10 cellular contexts compared by ENCODE assay signal in the genomic region with DNA sequence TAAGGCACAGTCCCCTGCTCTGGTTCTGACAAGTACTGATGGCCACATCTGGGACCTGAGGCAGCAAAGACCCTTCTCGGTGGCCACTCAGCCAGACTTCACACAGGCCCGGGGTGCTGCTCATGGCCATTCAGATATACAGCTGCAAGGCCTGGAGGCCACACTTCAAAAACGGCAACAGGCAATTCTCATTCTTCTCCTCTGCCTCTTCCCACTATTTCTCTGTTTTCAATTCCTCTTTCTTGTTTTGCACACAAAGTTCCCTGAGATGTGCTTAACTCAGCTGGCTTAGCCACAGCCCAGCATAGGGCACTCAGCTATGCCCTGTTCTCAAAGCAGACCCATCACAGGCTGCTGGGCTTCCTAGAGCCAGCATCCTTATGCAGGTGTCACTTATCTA. TPM values are rescaled to one million over a fixed set of nuclear protein-coding genes. Genes with fewer than 3 reads are reported as not detected.
A peak's percentile ranks its signal among the peaks of the same experiment; 100 is the strongest.
DNase-seq lines count a peak whose midpoint lies in the region; ATAC-seq and TF ChIP-seq lines count a peak whose summit lies in the region.
"Had no signal": no experiment of that assay in that cellular context is flagged by ENCODE, and none has a peak within 500 bp of the region (broad histone marks: within the 10 kb centered on the region; RNA-seq: fewer than 3 reads in every experiment).

No MANE protein-coding gene starts in this region.

- peak; percentile 58 for ATAC-seq in GM21447 (IDR thresholded peaks at IDR 0.05; ENCODE audit: unreplicated experiment)
- peak; percentile 46 for ATAC-seq in HG03439 (IDR thresholded peaks at IDR 0.05; ENCODE audit: unreplicated experiment)
- peak; percentile 10 to 19 for ATAC-seq in left cardiac atrium
- no peak for ATAC-seq in PC-3
- ATAC-seq: activated CD4-positive, alpha-beta T cell treated with anti-CD3 and anti-CD28 coated beads for 36 hours had no signal

- H3K4me2 ChIP-seq in DOHH2 (ENCODE audit: low read length) (peak overlapping the region; percentile 80), PC-3 (ENCODE audit: low read length) (no peak overlapping the region)

- no TSS peak for BruUV-seq in PC-3 (replicated peaks; lab: Mats Ljungman, UMichigan)

- no peak overlapping the region for H3K9ac ChIP-seq in PC-3 (ENCODE audit: low read length)

- peak overlapping the region; percentile 99 for H3K27ac ChIP-seq in DOHH2 (ENCODE audit: low read depth, low read length)
- no peak overlapping the region for H3K27ac ChIP-seq in PC-3 (ENCODE audit: low read length)

- H3K9me2 ChIP-seq in DOHH2 (replicated peaks; ENCODE audit: control insufficient read depth, low read length), result no peaks in the 10 kb centered on the region
- no peaks in the 10 kb centered on the region for H3K9me2 ChIP-seq in PC-3 (replicated peaks; ENCODE audit: low read length)

- H3F3A ChIP-seq in DOHH2 (ENCODE audit: control insufficient read depth, insufficient read depth) (peaks cover 57% of the 10 kb centered on the region), PC-3 (ENCODE audit: low read length, unreplicated experiment) (no peaks in the 10 kb centered on the region)

- H3K36me3 ChIP-seq in DOHH2 (ENCODE audit: control insufficient read depth, low read length) (peaks cover 40% of the 10 kb centered on the region), PC-3 (ENCODE audit: low read depth, low read length) (no peaks in the 10 kb centered on the region)

- no peaks in the 10 kb centered on the region for H3K27me3 ChIP-seq in DOHH2 (ENCODE audit: control insufficient read depth, low read length)
- peaks cover 28% of the 10 kb centered on the region for H3K27me3 ChIP-seq in PC-3 (ENCODE audit: low read length)

- peaks cover 98% of the 10 kb centered on the region for H3K4me1 ChIP-seq in DOHH2 (ENCODE audit: control insufficient read depth, low read length)
- no peaks in the 10 kb centered on the region for H3K4me1 ChIP-seq in PC-3 (ENCODE audit: insufficient read depth, low read length)

- CTCF ChIA-PET in PC-3 (lab: Charles Lee), result no interaction called here

- no peak for TF ChIP-seq CTCF in DOHH2 (IDR thresholded peaks at IDR 0.05; ENCODE audit: low read depth, low read length, poor library complexity, severe bottlenecking)
- no peak for TF ChIP-seq CTCF in PC-3 (conservative IDR thresholded peaks at IDR 0.05; ENCODE audit: low read depth, low read length)

- no peak overlapping the region for H2AFZ ChIP-seq in PC-3 (ENCODE audit: low read length)

- H3K9me3 ChIP-seq in DOHH2 (ENCODE audit: control insufficient read depth, insufficient read depth, low read length) (no peaks in the 10 kb centered on the region), PC-3 (ENCODE audit: low read length) (no peaks in the 10 kb centered on the region)

- POLR2A ChIA-PET in PC-3 (lab: Charles Lee; ENCODE audit: unreplicated experiment), result no interaction called here

- intact Hi-C loops in left cardiac atrium (cut with DNase I), result no loop called here
- intact Hi-C loops in PC-3 (cut with micrococcal nuclease), result no loop called here

- H3K79me2 ChIP-seq in DOHH2 (ENCODE audit: control insufficient read depth, low read length), result peaks cover 38% of the 10 kb centered on the region
- H3K79me2 ChIP-seq in PC-3 (ENCODE audit: low read length), result no peaks in the 10 kb centered on the region

- no peak for DNase-seq in left cardiac atrium
- no peak for DNase-seq in dermis blood vessel endothelial cell
- no peak for DNase-seq in PC-3
- DNase-seq in iPS-NIHi7 (ENCODE audit: extremely low spot score), result no peak
- DNase-seq in central memory CD4-positive, alpha-beta T cell, result no peak
- DNase-seq: activated CD4-positive, alpha-beta T cell treated with anti-CD3 and anti-CD28 coated beads for 36 hours; NCI-H1048 had no signal

- peak overlapping the region; percentile 74 for H3K4me3 ChIP-seq in DOHH2 (ENCODE audit: low read length)
- H3K4me3 ChIP-seq in PC-3 (ENCODE audit: low read length), result no peak overlapping the region

- H4K20me1 ChIP-seq in DOHH2 (ENCODE audit: control insufficient read depth, insufficient read depth, low read depth, low read length) (no peaks in the 10 kb centered on the region), PC-3 (ENCODE audit: low read length) (no peaks in the 10 kb centered on the region)

RNA-seq across cellular contexts. Expression of gene PTPN18, which starts 29.9 kb away (rescaled TPM):
- total RNA-seq in left cardiac atrium, result 10 to 100 TPM; 24.2 to 28.0 TPM
- 36.9 and 56.6 TPM in 2 replicates for total RNA-seq in dermis blood vessel endothelial cell
- 27.1 and 33.5 TPM in 2 replicates for total RNA-seq in PC-3 (2014; rRNA removed)

RNA-seq across cellular contexts. Expression of gene IMP4, which starts 43.0 kb away (rescaled TPM):
- total RNA-seq in left cardiac atrium, result 10 to 100 TPM; 55.0 to 79.3 TPM
- total RNA-seq in dermis blood vessel endothelial cell, result 92.1 and 98.0 TPM in 2 replicates
- total RNA-seq in PC-3 (2014; rRNA removed), result 203 and 207 TPM in 2 replicates
